Comparison of ENCODE assay signal across 1 cellular context in the genomic region with DNA sequence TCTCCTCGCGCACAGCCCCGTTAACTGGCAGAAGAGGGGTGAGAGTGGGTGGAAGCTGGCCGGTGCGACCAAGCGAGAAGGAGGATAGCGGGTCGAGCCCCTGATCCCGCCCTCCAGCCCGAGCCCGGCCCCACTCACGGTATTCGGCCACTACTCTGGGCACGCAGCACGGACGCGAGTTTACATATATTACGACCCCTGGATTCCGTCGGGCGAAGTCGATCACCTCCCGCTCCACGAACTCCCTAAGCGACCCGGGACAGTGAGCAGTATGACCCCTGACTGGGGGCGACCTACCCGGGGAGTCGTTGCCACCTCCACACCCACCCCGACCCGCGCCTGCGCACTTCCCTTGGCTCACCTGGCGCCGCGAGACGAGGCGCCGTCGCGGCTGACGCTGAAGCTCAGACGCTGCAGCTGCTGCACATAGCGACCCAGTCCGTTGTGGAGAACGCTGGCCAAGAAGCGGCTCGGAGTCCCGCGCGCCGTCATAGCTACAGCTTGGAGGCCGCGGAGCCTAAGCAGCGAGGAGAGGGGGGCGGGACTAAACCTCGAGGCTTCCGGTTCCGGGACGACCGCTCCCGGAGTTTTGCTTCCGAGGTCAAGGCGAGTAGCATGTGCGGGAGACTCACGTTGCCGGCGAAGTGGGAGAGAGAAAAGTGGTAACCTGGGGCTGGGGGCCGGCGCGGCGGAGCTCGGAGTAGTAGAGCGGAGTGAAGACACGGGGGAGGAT.
TF ChIP-seq lines count a peak whose summit lies in the region.

A gene (minus strand): TSS at position 546 of the 733 bp plus-strand sequence. CDS start 54 bp downstream, at position 492.
A gene (plus strand): TSS at position 592 of the 733 bp plus-strand sequence. CDS start 668 bp downstream, outside the sequence.

TF ChIP-seq in GM12878, 131 proteins besides CTCF, POLR2A, EP300 and RAD21 (continued from another document and continues in another):
- TF ChIP-seq, protein P1, sequence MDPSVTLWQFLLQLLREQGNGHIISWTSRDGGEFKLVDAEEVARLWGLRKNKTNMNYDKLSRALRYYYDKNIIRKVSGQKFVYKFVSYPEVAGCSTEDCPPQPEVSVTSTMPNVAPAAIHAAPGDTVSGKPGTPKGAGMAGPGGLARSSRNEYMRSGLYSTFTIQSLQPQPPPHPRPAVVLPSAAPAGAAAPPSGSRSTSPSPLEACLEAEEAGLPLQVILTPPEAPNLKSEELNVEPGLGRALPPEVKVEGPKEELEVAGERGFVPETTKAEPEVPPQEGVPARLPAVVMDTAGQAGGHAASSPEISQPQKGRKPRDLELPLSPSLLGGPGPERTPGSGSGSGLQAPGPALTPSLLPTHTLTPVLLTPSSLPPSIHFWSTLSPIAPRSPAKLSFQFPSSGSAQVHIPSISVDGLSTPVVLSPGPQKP (IDR thresholded peaks at IDR 0.05; ENCODE audit: low read depth, low read length) = peak; percentile 87
- TF ChIP-seq BRCA1 (IDR thresholded peaks at IDR 0.05; ENCODE audit: low read depth, low read length) (no peak), SIN3A (IDR thresholded peaks at IDR 0.05; ENCODE audit: low read depth, low read length) (peak; percentile 96), JUND (IDR thresholded peaks at IDR 0.05; ENCODE audit: low read depth, low read length) (no peak), ZBED1 (IDR thresholded peaks at IDR 0.05; ENCODE audit: borderline replicate concordance) (no peak), MYB (IDR thresholded peaks at IDR 0.05; ENCODE audit: borderline replicate concordance, low read depth, low read length) (no peak), CREB1 (IDR thresholded peaks at IDR 0.05; ENCODE audit: low read depth) (no peak), ESRRA (IDR thresholded peaks at IDR 0.05; ENCODE audit: low read length) (no peak), EED (IDR thresholded peaks at IDR 0.05; ENCODE audit: low read depth) (no peak), SUZ12 (IDR thresholded peaks at IDR 0.05; ENCODE audit: unreplicated experiment) (no peak), NFYA (IDR thresholded peaks at IDR 0.05; ENCODE audit: borderline replicate concordance, low read depth, low read length) (no peak), BMI1 (IDR thresholded peaks at IDR 0.05; ENCODE audit: borderline replicate concordance) (no peak), TCF12 (IDR thresholded peaks at IDR 0.05; ENCODE audit: low read depth, low read length) (no peak), EGR1 (IDR thresholded peaks at IDR 0.05; ENCODE audit: borderline replicate concordance in 1 of 2, low read depth in 2 of 2, low read length in 2 of 2) (peak in 1 of 2 experiments; percentile 13; a peak in 1 of 3 replicates), SIX5 (IDR thresholded peaks at IDR 0.05; ENCODE audit: low read depth, low read length, severe bottlenecking) (peak; percentile 54), SMAD5 (IDR thresholded peaks at IDR 0.05; ENCODE audit: low read depth) (peak; percentile 78), GABPA (IDR thresholded peaks at IDR 0.05; ENCODE audit: low read depth) (peak; percentile 100), NR2C1 (IDR thresholded peaks at IDR 0.05) (peak; percentile 99), TCF3 (IDR thresholded peaks at IDR 0.05; ENCODE audit: borderline replicate concordance, insufficient read depth, low read depth, low read length) (no peak), ZSCAN29 (IDR thresholded peaks at IDR 0.05) (no peak), TAF1 (IDR thresholded peaks at IDR 0.05; ENCODE audit: borderline replicate concordance, low read depth, low read length) (peak; percentile 68), CHD4 (IDR thresholded peaks at IDR 0.05) (no peak), SMARCA5 (IDR thresholded peaks at IDR 0.05) (no peak), WRNIP1 (IDR thresholded peaks at IDR 0.05; ENCODE audit: borderline replicate concordance, low read depth, low read length) (no peak), PAX5 (IDR thresholded peaks at IDR 0.05; ENCODE audit: borderline replicate concordance, low read depth, low read length) (no peak), IRF4 (IDR thresholded peaks at IDR 0.05; ENCODE audit: low read depth, low read length) (no peak)
- TF ChIP-seq, protein P2, sequence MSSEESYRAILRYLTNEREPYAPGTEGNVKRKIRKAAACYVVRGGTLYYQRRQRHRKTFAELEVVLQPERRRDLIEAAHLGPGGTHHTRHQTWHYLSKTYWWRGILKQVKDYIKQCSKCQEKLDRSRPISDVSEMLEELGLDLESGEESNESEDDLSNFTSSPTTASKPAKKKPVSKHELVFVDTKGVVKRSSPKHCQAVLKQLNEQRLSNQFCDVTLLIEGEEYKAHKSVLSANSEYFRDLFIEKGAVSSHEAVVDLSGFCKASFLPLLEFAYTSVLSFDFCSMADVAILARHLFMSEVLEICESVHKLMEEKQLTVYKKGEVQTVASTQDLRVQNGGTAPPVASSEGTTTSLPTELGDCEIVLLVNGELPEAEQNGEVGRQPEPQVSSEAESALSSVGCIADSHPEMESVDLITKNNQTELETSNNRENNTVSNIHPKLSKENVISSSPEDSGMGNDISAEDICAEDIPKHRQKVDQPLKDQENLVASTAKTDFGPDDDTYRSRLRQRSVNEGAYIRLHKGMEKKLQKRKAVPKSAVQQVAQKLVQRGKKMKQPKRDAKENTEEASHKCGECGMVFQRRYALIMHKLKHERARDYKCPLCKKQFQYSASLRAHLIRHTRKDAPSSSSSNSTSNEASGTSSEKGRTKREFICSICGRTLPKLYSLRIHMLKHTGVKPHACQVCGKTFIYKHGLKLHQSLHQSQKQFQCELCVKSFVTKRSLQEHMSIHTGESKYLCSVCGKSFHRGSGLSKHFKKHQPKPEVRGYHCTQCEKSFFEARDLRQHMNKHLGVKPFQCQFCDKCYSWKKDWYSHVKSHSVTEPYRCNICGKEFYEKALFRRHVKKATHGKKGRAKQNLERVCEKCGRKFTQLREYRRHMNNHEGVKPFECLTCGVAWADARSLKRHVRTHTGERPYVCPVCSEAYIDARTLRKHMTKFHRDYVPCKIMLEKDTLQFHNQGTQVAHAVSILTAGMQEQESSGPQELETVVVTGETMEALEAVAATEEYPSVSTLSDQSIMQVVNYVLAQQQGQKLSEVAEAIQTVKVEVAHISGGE (CRISPR knock-in tag; IDR thresholded peaks at IDR 0.05) = no peak
- TF ChIP-seq, protein P3, sequence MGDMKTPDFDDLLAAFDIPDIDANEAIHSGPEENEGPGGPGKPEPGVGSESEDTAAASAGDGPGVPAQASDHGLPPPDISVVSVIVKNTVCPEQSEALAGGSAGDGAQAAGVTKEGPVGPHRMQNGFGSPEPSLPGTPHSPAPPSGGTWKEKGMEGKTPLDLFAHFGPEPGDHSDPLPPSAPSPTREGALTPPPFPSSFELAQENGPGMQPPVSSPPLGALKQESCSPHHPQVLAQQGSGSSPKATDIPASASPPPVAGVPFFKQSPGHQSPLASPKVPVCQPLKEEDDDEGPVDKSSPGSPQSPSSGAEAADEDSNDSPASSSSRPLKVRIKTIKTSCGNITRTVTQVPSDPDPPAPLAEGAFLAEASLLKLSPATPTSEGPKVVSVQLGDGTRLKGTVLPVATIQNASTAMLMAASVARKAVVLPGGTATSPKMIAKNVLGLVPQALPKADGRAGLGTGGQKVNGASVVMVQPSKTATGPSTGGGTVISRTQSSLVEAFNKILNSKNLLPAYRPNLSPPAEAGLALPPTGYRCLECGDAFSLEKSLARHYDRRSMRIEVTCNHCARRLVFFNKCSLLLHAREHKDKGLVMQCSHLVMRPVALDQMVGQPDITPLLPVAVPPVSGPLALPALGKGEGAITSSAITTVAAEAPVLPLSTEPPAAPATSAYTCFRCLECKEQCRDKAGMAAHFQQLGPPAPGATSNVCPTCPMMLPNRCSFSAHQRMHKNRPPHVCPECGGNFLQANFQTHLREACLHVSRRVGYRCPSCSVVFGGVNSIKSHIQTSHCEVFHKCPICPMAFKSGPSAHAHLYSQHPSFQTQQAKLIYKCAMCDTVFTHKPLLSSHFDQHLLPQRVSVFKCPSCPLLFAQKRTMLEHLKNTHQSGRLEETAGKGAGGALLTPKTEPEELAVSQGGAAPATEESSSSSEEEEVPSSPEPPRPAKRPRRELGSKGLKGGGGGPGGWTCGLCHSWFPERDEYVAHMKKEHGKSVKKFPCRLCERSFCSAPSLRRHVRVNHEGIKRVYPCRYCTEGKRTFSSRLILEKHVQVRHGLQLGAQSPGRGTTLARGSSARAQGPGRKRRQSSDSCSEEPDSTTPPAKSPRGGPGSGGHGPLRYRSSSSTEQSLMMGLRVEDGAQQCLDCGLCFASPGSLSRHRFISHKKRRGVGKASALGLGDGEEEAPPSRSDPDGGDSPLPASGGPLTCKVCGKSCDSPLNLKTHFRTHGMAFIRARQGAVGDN (IDR thresholded peaks at IDR 0.05) = peak; percentile 97
- TF ChIP-seq, protein P4, sequence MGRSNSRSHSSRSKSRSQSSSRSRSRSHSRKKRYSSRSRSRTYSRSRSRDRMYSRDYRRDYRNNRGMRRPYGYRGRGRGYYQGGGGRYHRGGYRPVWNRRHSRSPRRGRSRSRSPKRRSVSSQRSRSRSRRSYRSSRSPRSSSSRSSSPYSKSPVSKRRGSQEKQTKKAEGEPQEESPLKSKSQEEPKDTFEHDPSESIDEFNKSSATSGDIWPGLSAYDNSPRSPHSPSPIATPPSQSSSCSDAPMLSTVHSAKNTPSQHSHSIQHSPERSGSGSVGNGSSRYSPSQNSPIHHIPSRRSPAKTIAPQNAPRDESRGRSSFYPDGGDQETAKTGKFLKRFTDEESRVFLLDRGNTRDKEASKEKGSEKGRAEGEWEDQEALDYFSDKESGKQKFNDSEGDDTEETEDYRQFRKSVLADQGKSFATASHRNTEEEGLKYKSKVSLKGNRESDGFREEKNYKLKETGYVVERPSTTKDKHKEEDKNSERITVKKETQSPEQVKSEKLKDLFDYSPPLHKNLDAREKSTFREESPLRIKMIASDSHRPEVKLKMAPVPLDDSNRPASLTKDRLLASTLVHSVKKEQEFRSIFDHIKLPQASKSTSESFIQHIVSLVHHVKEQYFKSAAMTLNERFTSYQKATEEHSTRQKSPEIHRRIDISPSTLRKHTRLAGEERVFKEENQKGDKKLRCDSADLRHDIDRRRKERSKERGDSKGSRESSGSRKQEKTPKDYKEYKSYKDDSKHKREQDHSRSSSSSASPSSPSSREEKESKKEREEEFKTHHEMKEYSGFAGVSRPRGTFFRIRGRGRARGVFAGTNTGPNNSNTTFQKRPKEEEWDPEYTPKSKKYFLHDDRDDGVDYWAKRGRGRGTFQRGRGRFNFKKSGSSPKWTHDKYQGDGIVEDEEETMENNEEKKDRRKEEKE (IDR thresholded peaks at IDR 0.05) = no peak
- TF ChIP-seq, protein P5, sequence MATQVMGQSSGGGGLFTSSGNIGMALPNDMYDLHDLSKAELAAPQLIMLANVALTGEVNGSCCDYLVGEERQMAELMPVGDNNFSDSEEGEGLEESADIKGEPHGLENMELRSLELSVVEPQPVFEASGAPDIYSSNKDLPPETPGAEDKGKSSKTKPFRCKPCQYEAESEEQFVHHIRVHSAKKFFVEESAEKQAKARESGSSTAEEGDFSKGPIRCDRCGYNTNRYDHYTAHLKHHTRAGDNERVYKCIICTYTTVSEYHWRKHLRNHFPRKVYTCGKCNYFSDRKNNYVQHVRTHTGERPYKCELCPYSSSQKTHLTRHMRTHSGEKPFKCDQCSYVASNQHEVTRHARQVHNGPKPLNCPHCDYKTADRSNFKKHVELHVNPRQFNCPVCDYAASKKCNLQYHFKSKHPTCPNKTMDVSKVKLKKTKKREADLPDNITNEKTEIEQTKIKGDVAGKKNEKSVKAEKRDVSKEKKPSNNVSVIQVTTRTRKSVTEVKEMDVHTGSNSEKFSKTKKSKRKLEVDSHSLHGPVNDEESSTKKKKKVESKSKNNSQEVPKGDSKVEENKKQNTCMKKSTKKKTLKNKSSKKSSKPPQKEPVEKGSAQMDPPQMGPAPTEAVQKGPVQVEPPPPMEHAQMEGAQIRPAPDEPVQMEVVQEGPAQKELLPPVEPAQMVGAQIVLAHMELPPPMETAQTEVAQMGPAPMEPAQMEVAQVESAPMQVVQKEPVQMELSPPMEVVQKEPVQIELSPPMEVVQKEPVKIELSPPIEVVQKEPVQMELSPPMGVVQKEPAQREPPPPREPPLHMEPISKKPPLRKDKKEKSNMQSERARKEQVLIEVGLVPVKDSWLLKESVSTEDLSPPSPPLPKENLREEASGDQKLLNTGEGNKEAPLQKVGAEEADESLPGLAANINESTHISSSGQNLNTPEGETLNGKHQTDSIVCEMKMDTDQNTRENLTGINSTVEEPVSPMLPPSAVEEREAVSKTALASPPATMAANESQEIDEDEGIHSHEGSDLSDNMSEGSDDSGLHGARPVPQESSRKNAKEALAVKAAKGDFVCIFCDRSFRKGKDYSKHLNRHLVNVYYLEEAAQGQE (IDR thresholded peaks at IDR 0.05; ENCODE audit: low read depth, low read length) = no peak
- TF ChIP-seq, protein P6, sequence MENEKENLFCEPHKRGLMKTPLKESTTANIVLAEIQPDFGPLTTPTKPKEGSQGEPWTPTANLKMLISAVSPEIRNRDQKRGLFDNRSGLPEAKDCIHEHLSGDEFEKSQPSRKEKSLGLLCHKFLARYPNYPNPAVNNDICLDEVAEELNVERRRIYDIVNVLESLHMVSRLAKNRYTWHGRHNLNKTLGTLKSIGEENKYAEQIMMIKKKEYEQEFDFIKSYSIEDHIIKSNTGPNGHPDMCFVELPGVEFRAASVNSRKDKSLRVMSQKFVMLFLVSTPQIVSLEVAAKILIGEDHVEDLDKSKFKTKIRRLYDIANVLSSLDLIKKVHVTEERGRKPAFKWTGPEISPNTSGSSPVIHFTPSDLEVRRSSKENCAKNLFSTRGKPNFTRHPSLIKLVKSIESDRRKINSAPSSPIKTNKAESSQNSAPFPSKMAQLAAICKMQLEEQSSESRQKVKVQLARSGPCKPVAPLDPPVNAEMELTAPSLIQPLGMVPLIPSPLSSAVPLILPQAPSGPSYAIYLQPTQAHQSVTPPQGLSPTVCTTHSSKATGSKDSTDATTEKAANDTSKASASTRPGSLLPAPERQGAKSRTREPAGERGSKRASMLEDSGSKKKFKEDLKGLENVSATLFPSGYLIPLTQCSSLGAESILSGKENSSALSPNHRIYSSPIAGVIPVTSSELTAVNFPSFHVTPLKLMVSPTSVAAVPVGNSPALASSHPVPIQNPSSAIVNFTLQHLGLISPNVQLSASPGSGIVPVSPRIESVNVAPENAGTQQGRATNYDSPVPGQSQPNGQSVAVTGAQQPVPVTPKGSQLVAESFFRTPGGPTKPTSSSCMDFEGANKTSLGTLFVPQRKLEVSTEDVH (IDR thresholded peaks at IDR 0.05; ENCODE audit: low read depth, partially characterized antibody) = peak; percentile 89
- TF ChIP-seq, protein P7, sequence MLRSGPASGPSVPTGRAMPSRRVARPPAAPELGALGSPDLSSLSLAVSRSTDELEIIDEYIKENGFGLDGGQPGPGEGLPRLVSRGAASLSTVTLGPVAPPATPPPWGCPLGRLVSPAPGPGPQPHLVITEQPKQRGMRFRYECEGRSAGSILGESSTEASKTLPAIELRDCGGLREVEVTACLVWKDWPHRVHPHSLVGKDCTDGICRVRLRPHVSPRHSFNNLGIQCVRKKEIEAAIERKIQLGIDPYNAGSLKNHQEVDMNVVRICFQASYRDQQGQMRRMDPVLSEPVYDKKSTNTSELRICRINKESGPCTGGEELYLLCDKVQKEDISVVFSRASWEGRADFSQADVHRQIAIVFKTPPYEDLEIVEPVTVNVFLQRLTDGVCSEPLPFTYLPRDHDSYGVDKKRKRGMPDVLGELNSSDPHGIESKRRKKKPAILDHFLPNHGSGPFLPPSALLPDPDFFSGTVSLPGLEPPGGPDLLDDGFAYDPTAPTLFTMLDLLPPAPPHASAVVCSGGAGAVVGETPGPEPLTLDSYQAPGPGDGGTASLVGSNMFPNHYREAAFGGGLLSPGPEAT (IDR thresholded peaks at IDR 0.05; ENCODE audit: low read depth) = peak; percentile 78
- TF ChIP-seq, protein P8, sequence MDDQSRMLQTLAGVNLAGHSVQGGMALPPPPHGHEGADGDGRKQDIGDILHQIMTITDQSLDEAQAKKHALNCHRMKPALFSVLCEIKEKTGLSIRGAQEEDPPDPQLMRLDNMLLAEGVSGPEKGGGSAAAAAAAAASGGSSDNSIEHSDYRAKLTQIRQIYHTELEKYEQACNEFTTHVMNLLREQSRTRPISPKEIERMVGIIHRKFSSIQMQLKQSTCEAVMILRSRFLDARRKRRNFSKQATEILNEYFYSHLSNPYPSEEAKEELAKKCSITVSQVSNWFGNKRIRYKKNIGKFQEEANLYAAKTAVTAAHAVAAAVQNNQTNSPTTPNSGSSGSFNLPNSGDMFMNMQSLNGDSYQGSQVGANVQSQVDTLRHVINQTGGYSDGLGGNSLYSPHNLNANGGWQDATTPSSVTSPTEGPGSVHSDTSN (IDR thresholded peaks at IDR 0.05; ENCODE audit: insufficient replicate concordance, low read depth, low read length) = no peak
